In genomic region chr6:138109042-138109997, GRCh38 we compare ENCODE assay signal across 8 cellular contexts. TPM values are rescaled to one million over a fixed set of nuclear protein-coding genes. Genes with fewer than 3 reads are reported as not detected.
DNase-seq lines count a peak whose midpoint lies in the region; ATAC-seq, FAIRE-seq and TF ChIP-seq lines count a peak whose summit lies in the region.

No MANE protein-coding gene starts in this region.

- H4K20me1 ChIP-seq in K562 (replicated peaks; ENCODE audit: control insufficient read depth, insufficient read depth, low read length) = no peaks in the 10 kb centered on the region; the same call in 1 of the 2 replicates

- H3K9me3 Mint-ChIP-seq in Calu3 (ENCODE audit: low read depth, unreplicated experiment) = no peaks in the 10 kb centered on the region

- in situ Hi-C loops in K562 (cut with MboI) = no loop called here

- peak overlapping the region; percentile 93 for H3K27ac Mint-ChIP-seq in Calu3 (ENCODE audit: unreplicated experiment)

- H2AFZ ChIP-seq in K562 (ENCODE audit: low read depth, low read length) = no peak overlapping the region

- POLR2A ChIA-PET in K562 (lab: Yijun Ruan, JAX) = no interaction called here

- FAIRE-seq in K562 (lab: Jason Lieb, UNC) = peak; percentile 92

- no peaks in the 10 kb centered on the region for H3K36me3 ChIP-seq in K562 (ENCODE audit: control insufficient read depth, insufficient read depth, low read length)

- peaks cover 15% of the 10 kb centered on the region for H3K4me1 Mint-ChIP-seq in Calu3 (ENCODE audit: low read depth, unreplicated experiment)

- no peak overlapping the region for H3K4me3 ChIP-seq in K562

- peak overlapping the region; percentile 51 for H3K4me3 Mint-ChIP-seq in Calu3 (ENCODE audit: low read depth, unreplicated experiment)

- no peak overlapping the region for H3K4me2 ChIP-seq in K562 (ENCODE audit: insufficient read depth, low read length)

- WGBS in K562 (ENCODE audit: insufficient coverage, low coverage, missing lambda C conversion rate) = 8% methylated on average over 7 of the region's 7 CpGs

- TF ChIP-seq RAD21 in K562 (CRISPR knock-in tag; conservative IDR thresholded peaks at IDR 0.05 in 1 of 2, IDR thresholded peaks at IDR 0.05 in 1 of 2) = peak; percentile 88 to 91

- ATAC-seq in K562 (peak; percentile 44; the same call in 2 of the 3 replicates), HG03378 (IDR thresholded peaks at IDR 0.05; ENCODE audit: unreplicated experiment) (no peak)

- peaks cover 35% of the 10 kb centered on the region for H3K36me3 Mint-ChIP-seq in Calu3 (ENCODE audit: insufficient read depth, unreplicated experiment)

- no peak for TF ChIP-seq EP300 in K562 (IDR thresholded peaks at IDR 0.05; ENCODE audit: low read length)

- CTCF ChIA-PET in Calu3 (lab: Charles Lee) (interaction anchor here (0.8 to 2.0 kb wide), 4 partner anchors 103 to 109 kb away, joined by 3 to 15 read pairs (median 9); no protein-coding TSS in a partner anchor), K562 (lab: Yijun Ruan, JAX; ENCODE audit: low intra/inter-chr PET ratio) (interaction anchor here (0.7 to 3.3 kb wide), 8 partner anchors 61 to 1141 kb away, joined by 3 to 28 read pairs (median 4); no protein-coding TSS in a partner anchor)

- H3K27me3 Mint-ChIP-seq in Calu3 (ENCODE audit: unreplicated experiment) = no peaks in the 10 kb centered on the region

- peaks cover 34 to 39% of the 10 kb centered on the region in 2 experiments for H3K27me3 ChIP-seq in K562 (ENCODE audit: control insufficient read depth in 2 of 2, insufficient read depth in 2 of 2, low read length in 2 of 2)

- H3K9ac ChIP-seq in K562 (ENCODE audit: insufficient read depth in 1 of 2, low read depth in 2 of 2, low read length in 2 of 2) = no peak overlapping the region

- intact Hi-C loops in Calu3 (cut with micrococcal nuclease; ENCODE audit: unreplicated experiment) = loop anchor here (1.0 to 10.0 kb wide), 3 partner anchors 108 to 402 kb away; no protein-coding TSS in a partner anchor
- intact Hi-C loops in K562 (cut with micrococcal nuclease) = loop anchor here (1.0 to 10.0 kb wide), 4 partner anchors 108 to 835 kb away; partner anchors contain the start of gene TNFAIP3

- TF ChIP-seq CTCF in Calu3 (IDR thresholded peaks at IDR 0.05; ENCODE audit: unreplicated experiment) (peak; percentile 66), K562 (IDR thresholded peaks at IDR 0.05 in 2 of 3, conservative IDR thresholded peaks at IDR 0.05 in 1 of 3; ENCODE audit: insufficient read depth in 2 of 3, low read depth in 1 of 3, low read length in 3 of 3) (peak; percentile 77 to 97 (median 93))

- no peak for TF ChIP-seq POLR2A in K562 (conservative IDR thresholded peaks at IDR 0.05)

- H3K27ac ChIP-seq in K562 (ENCODE audit: extremely low read depth, low read depth, low read length) = no peak overlapping the region

- BruUV-seq in Calu3 (replicated peaks; lab: Mats Ljungman, UMichigan) (no TSS peak), K562 (replicated peaks; lab: Mats Ljungman, UMichigan) (no TSS peak)

- H3K9me3 ChIP-seq in K562 (replicated peaks; ENCODE audit: control insufficient read depth, insufficient read depth, low read depth, low read length) = no peaks in the 10 kb centered on the region

- H3K79me2 ChIP-seq in K562 (ENCODE audit: control insufficient read depth, insufficient read depth, low read length) = no peaks in the 10 kb centered on the region

- DNase-seq in Calu3 (peak; percentile 73), H4 (ENCODE audit: low spot score) (peak; percentile 7), NCI-H1930 (lab: John Stamatoyannopoulos, UW) (peak; percentile 28 to 57), UCSD-AML1 (lab: John Stamatoyannopoulos, UW; ENCODE audit: unreplicated experiment) (peak; percentile 43), K562 (ENCODE audit: extremely low read depth in 1 of 4, low spot score in 3 of 4) (peak; percentile 61 to 78 (median 64)), iris pigment epithelial cell (ENCODE audit: low read depth) (peak; percentile 70)
- peak; percentile 53 to 70 (median 64) for DNase-seq in stimulated activated CD4-positive, alpha-beta T cell treated with anti-CD3 and anti-CD28 coated beads, Interleukin-1b, Interleukin-23, amount 100 ng/mL, for 24 hours (ENCODE audit: low read depth in 4 of 4, low spot score in 1 of 4)

- no peaks in the 10 kb centered on the region for H3K9me1 ChIP-seq in K562 (ENCODE audit: control insufficient read depth, insufficient read depth, low read length)

- H3K4me1 ChIP-seq in K562 (replicated peaks in 1 of 2; ENCODE audit: control insufficient read depth in 2 of 2, insufficient read depth in 2 of 2, low read length in 2 of 2) = peaks cover 0 to 12% of the 10 kb centered on the region in 2 experiments; a peak in 2 of 5 replicates

TF ChIP-seq in K562, 482 proteins besides CTCF, POLR2A, EP300 and RAD21 (continues in another document):
- no peak for TF ChIP-seq MYBL2 (IDR thresholded peaks at IDR 0.05; ENCODE audit: low read depth)
- no peak for TF ChIP-seq MYBL2 (CRISPR knock-in tag; IDR thresholded peaks at IDR 0.05; ENCODE audit: borderline replicate concordance)
- TF ChIP-seq VEZF1 (CRISPR knock-in tag; IDR thresholded peaks at IDR 0.05) = no peak
- TF ChIP-seq ATF3 (IDR thresholded peaks at IDR 0.05) = peak; percentile 12; the same call in 1 of the 2 replicates
- TF ChIP-seq ATF3 (CRISPR knock-in tag; conservative IDR thresholded peaks at IDR 0.05) = no peak
- no peak for TF ChIP-seq ESRRB (CRISPR knock-in tag; IDR thresholded peaks at IDR 0.05; ENCODE audit: borderline replicate concordance)
- no peak for TF ChIP-seq PHTF2 (CRISPR knock-in tag; IDR thresholded peaks at IDR 0.05)

RNA-seq across cellular contexts. Expression of gene PERP, which starts 2.1 kb away (rescaled TPM):
- total RNA-seq in Calu3 (2022) (96.5 and 103 TPM in 2 replicates), K562 (2014; rRNA removed) (0.04 and 0.05 TPM in 2 replicates), K562 (2014; rRNA removed; fragmentation: Illumina TruSeq; extraction: Trizol) (0.04 and 0.06 TPM in 2 replicates), K562 (2015; rRNA removed; fragmentation: Illumina TruSeq; extraction: Trizol) (0.04 TPM in 2 replicates), K562 (2021) (0.27 and 0.34 TPM in 2 replicates)
- total RNA-seq in H4 (2014; rRNA removed; shearing (Covaris generic)) = 40.0 and 47.8 TPM in 2 replicates
- total RNA-seq in K562 (2011; cell fraction: chromatin; rRNA removed; ENCODE audit: low replicate concordance) = not detected in 2 replicates
- under 0.01 TPM in 1 of 2 replicates, not detected in the other for total RNA-seq in K562 (2011; cell fraction: nucleolus; rRNA removed)
- not detected in 2 replicates for total RNA-seq in K562 (2011; cell fraction: nucleoplasm; rRNA removed)
- polyA plus RNA-seq in K562 (2011; rRNA removed) (0.11 and 0.12 TPM in 2 replicates), K562 (2014; fragmentation: Illumina TruSeq; extraction: Trizol) (0.03 and 0.07 TPM in 2 replicates), K562 (2014; fragmentation: Nextera tagmentation; extraction: Ambion mirVana) (under 1 TPM in 1 of 2 experiments, not detected in 1; 0.01 TPM), K562 (2014; rRNA removed) (0.07 TPM in 1 of 2 replicates, not detected in the other)
- 0.07 and 0.12 TPM in 2 replicates for polyA plus RNA-seq in K562 (2011; cell fraction: cytosol; rRNA removed)
- polyA plus RNA-seq in K562 (2011; cell fraction: nucleus; rRNA removed) = 0.08 TPM in 1 of 2 replicates, not detected in the other
- polyA plus RNA-seq in K562 (2012) = 0.17 and 0.32 TPM in 2 replicates
- 0.09 TPM in 1 of 2 replicates, not detected in the other for polyA minus RNA-seq in K562 (2011; rRNA and poly(A)+ RNA removed)
- polyA minus RNA-seq in K562 (2011; cell fraction: cytosol; rRNA and poly(A)+ RNA removed) = 0.73 TPM in 1 of 2 replicates, not detected in the other
- 0.13 and 0.22 TPM in 2 replicates for polyA minus RNA-seq in K562 (2011; cell fraction: nucleus; rRNA and poly(A)+ RNA removed)

RNA-seq across cellular contexts. Expression of gene ARFGEF3, which starts 52.4 kb away (rescaled TPM):
- total RNA-seq in Calu3 (2022) (15.4 and 16.3 TPM in 2 replicates), K562 (2014; rRNA removed) (not detected in 2 replicates), K562 (2014; rRNA removed; fragmentation: Illumina TruSeq; extraction: Trizol) (not detected in 2 replicates), K562 (2015; rRNA removed; fragmentation: Illumina TruSeq; extraction: Trizol) (not detected in 2 replicates), K562 (2021) (0.02 and 0.07 TPM in 2 replicates)
- total RNA-seq in H4 (2014; rRNA removed; shearing (Covaris generic)) = 0.10 and 0.23 TPM in 2 replicates
- 0.02 and 0.04 TPM in 2 replicates for total RNA-seq in K562 (2011; cell fraction: chromatin; rRNA removed; ENCODE audit: low replicate concordance)
- total RNA-seq in K562 (2011; cell fraction: nucleolus; rRNA removed) = not detected in 2 replicates
- under 0.01 TPM in 1 of 2 replicates, not detected in the other for total RNA-seq in K562 (2011; cell fraction: nucleoplasm; rRNA removed)
- polyA plus RNA-seq in K562 (2011; rRNA removed) (under 0.01 TPM in 1 of 2 replicates, not detected in the other), K562 (2014; fragmentation: Illumina TruSeq; extraction: Trizol) (not detected in 2 replicates), K562 (2014; fragmentation: Nextera tagmentation; extraction: Ambion mirVana) (not detected), K562 (2014; rRNA removed) (not detected in 2 replicates)
- polyA plus RNA-seq in K562 (2011; cell fraction: cytosol; rRNA removed) = not detected in 2 replicates
- 0.01 TPM in 1 of 2 replicates, not detected in the other for polyA plus RNA-seq in K562 (2011; cell fraction: nucleus; rRNA removed)
- 0.01 TPM in 2 replicates for polyA plus RNA-seq in K562 (2012)
- polyA minus RNA-seq in K562 (2011; rRNA and poly(A)+ RNA removed) = not detected in 2 replicates
- not detected in 2 replicates for polyA minus RNA-seq in K562 (2011; cell fraction: cytosol; rRNA and poly(A)+ RNA removed)
- under 0.01 TPM in 1 of 2 replicates, not detected in the other for polyA minus RNA-seq in K562 (2011; cell fraction: nucleus; rRNA and poly(A)+ RNA removed)

Comparison
In these comparisons a context has a peak if more than half of its experiments do, and no peak if none do; other contexts are left out.
1. DNase-seq: peak in every context shown above with its lines; median percentile 73 in Calu3; 70 in iris pigment epithelial cell; 64 in K562; 64 in stimulated activated CD4-positive, alpha-beta T cell treated with anti-CD3 and anti-CD28 coated beads, Interleukin-1b, Interleukin-23, amount 100 ng/mL, for 24 hours; 43 in UCSD-AML1; 42 in NCI-H1930; 7 in H4.
2. RNA of gene PERP, which starts 2.1 kb away (total RNA-seq): 96.5 to 103 TPM in Calu3 and 40.0 to 47.8 TPM in H4; under 0.01 to 0.34 TPM in K562; every median in the first group is over 10 times any median in the second.
3. RNA of gene ARFGEF3, which starts 52.4 kb away (total RNA-seq): 15.4 to 16.3 TPM in Calu3; 0.10 to 0.23 TPM in H4 and under 0.01 to 0.07 TPM in K562; every median in the first group is over 10 times any median in the second.